Comparison of ENCODE assay signal across 21 cellular contexts in genomic region chr6:12845224-12846004, GRCh38.
"Had no signal": no experiment of that assay in that cellular context is flagged by ENCODE, and none has a peak within 500 bp of the region (broad histone marks: within the 10 kb centered on the region; RNA-seq: fewer than 3 reads in every experiment).

No MANE protein-coding gene starts in this region.

- H3K27me3 ChIP-seq: colonic mucosa, gastrocnemius medialis, thyroid gland had no signal

- H3K4me3 ChIP-seq: colonic mucosa, gastrocnemius medialis, spleen, thyroid gland had no signal

- H3K36me3 ChIP-seq: colonic mucosa, gastrocnemius medialis, spleen, thyroid gland had no signal

- H3K9me3 ChIP-seq: colonic mucosa, gastrocnemius medialis, spleen, thyroid gland had no signal

- H3K4me1 ChIP-seq: colonic mucosa, gastrocnemius medialis, spleen, thyroid gland had no signal

- DNase-seq: activated B cell treated with CpG ODN at 0.5 μM for 24 hours; activated CD4-positive, alpha-beta T cell treated with anti-CD3 and anti-CD28 coated beads for 36 hours; activated CD4-positive, alpha-beta T cell treated with anti-CD3 and anti-CD28 coated beads, Interleukin-2, amount 50 U/mL, for 4 hours; activated CD8-positive, alpha-beta memory T cell treated with anti-CD3 and anti-CD28 coated beads, Interleukin-2, amount 50 U/mL, for 48 hours; activated naive CD4-positive, alpha-beta T cell; activated naive CD8-positive, alpha-beta T cell treated with anti-CD3 and anti-CD28 coated beads for 36 hours; activated T-cell treated with anti-CD3 and anti-CD28 coated beads, Interleukin-2, amount 50 U/mL, for 4 hours; central memory CD4-positive, alpha-beta T cell; colonic mucosa; dorsolateral prefrontal cortex; effector memory CD8-positive, alpha-beta T cell; gastrocnemius medialis; hippocampal formation; left ventricle myocardium superior; mammary epithelial cell; naive thymus-derived CD8-positive, alpha-beta T cell; spleen; stimulated activated CD4-positive, alpha-beta T cell treated with anti-CD3 and anti-CD28 coated beads, Interleukin-4, amount 100 ng/mL, for 24 hours; stimulated activated naive CD4-positive, alpha-beta T cell treated with Interleukin-2 at 50 U/mL for 16 hours; thyroid gland had no signal

- ATAC-seq: activated CD4-positive, alpha-beta T cell treated with anti-CD3 and anti-CD28 coated beads for 36 hours; activated T-cell treated with anti-CD3 and anti-CD28 coated beads, Interleukin-2, amount 50 U/mL, for 4 hours; effector memory CD8-positive, alpha-beta T cell; esophagus mucosa; gastrocnemius medialis; left ventricle myocardium superior; naive thymus-derived CD8-positive, alpha-beta T cell had no signal

- H3K27ac ChIP-seq: colonic mucosa, gastrocnemius medialis, spleen, thyroid gland had no signal
